In genomic region chr16:4663756-4664465, GRCh38 we compare ENCODE assay signal across 1 cellular context.
A peak's percentile ranks its signal among the peaks of the same experiment; 100 is the strongest.
TF ChIP-seq lines count a peak whose summit lies in the region.

No MANE protein-coding gene starts in this region.

TF ChIP-seq in HepG2, 621 proteins besides CTCF, POLR2A, EP300 and RAD21 (continued from another document and continues in another):
- TF ChIP-seq ZSCAN29 (CRISPR knock-in tag; conservative IDR thresholded peaks at IDR 0.05) = no peak
- TF ChIP-seq SKI (IDR thresholded peaks at IDR 0.05; ENCODE audit: partially characterized antibody) = peak; percentile 85
- TF ChIP-seq, protein P1, sequence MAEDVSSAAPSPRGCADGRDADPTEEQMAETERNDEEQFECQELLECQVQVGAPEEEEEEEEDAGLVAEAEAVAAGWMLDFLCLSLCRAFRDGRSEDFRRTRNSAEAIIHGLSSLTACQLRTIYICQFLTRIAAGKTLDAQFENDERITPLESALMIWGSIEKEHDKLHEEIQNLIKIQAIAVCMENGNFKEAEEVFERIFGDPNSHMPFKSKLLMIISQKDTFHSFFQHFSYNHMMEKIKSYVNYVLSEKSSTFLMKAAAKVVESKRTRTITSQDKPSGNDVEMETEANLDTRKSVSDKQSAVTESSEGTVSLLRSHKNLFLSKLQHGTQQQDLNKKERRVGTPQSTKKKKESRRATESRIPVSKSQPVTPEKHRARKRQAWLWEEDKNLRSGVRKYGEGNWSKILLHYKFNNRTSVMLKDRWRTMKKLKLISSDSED (CRISPR knock-in tag; IDR thresholded peaks at IDR 0.05) = no peak
- TF ChIP-seq CEBPG (CRISPR knock-in tag; IDR thresholded peaks at IDR 0.05) = peak; percentile 99
- peak; percentile 88 for TF ChIP-seq DPF2 (CRISPR knock-in tag; IDR thresholded peaks at IDR 0.05; ENCODE audit: borderline replicate concordance, low read depth)
- TF ChIP-seq NCOA5 (CRISPR knock-in tag; IDR thresholded peaks at IDR 0.05) = no peak
- TF ChIP-seq GATAD2A (CRISPR knock-in tag; IDR thresholded peaks at IDR 0.05) = peak; percentile 81; the same call in 1 of the 2 replicates
- TF ChIP-seq CERS6 (CRISPR knock-in tag; IDR thresholded peaks at IDR 0.05) = peak; percentile 90
- peak; percentile 91 for TF ChIP-seq ZNF264 (CRISPR knock-in tag; IDR thresholded peaks at IDR 0.05)
- TF ChIP-seq CENPBD1 (CRISPR knock-in tag; IDR thresholded peaks at IDR 0.05; ENCODE audit: borderline replicate concordance, low read depth) = no peak
- TF ChIP-seq, protein P2, sequence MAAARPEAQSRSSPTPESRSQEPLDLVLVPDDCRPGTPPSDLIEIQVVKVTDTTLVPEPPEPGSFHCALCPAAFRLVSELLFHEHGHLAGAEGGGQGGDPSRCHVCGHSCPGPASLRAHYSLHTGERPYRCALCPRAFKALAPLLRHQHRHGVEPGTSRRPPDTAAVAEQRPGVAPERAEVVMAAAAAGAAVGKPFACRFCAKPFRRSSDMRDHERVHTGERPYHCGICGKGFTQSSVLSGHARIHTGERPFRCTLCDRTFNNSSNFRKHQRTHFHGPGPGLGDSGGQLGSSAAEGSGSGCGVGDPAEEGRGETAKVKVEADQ (CRISPR knock-in tag; IDR thresholded peaks at IDR 0.05; ENCODE audit: borderline replicate concordance) = peak; percentile 97
- TF ChIP-seq ARID2 (CRISPR knock-in tag; IDR thresholded peaks at IDR 0.05; ENCODE audit: borderline replicate concordance) = no peak
- TF ChIP-seq, protein P3, sequence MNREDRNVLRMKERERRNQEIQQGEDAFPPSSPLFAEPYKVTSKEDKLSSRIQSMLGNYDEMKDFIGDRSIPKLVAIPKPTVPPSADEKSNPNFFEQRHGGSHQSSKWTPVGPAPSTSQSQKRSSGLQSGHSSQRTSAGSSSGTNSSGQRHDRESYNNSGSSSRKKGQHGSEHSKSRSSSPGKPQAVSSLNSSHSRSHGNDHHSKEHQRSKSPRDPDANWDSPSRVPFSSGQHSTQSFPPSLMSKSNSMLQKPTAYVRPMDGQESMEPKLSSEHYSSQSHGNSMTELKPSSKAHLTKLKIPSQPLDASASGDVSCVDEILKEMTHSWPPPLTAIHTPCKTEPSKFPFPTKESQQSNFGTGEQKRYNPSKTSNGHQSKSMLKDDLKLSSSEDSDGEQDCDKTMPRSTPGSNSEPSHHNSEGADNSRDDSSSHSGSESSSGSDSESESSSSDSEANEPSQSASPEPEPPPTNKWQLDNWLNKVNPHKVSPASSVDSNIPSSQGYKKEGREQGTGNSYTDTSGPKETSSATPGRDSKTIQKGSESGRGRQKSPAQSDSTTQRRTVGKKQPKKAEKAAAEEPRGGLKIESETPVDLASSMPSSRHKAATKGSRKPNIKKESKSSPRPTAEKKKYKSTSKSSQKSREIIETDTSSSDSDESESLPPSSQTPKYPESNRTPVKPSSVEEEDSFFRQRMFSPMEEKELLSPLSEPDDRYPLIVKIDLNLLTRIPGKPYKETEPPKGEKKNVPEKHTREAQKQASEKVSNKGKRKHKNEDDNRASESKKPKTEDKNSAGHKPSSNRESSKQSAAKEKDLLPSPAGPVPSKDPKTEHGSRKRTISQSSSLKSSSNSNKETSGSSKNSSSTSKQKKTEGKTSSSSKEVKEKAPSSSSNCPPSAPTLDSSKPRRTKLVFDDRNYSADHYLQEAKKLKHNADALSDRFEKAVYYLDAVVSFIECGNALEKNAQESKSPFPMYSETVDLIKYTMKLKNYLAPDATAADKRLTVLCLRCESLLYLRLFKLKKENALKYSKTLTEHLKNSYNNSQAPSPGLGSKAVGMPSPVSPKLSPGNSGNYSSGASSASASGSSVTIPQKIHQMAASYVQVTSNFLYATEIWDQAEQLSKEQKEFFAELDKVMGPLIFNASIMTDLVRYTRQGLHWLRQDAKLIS (CRISPR knock-in tag; IDR thresholded peaks at IDR 0.05) = peak; percentile 53; the same call in 1 of the 2 replicates
- 0 out of 2 replicates have a peak, but pooled peaks have one; percentile 73 for TF ChIP-seq GPN1 (CRISPR knock-in tag; IDR thresholded peaks at IDR 0.05; ENCODE audit: borderline replicate concordance)
- TF ChIP-seq HNF4G (IDR thresholded peaks at IDR 0.05; ENCODE audit: borderline replicate concordance, low read depth, low read length) = peak; percentile 78
- TF ChIP-seq HNF4G (CRISPR knock-in tag; IDR thresholded peaks at IDR 0.05; ENCODE audit: borderline replicate concordance, low read depth) = peak; percentile 69; the same call in 1 of the 2 replicates
- TF ChIP-seq ONECUT2 (CRISPR knock-in tag; IDR thresholded peaks at IDR 0.05) = 0 out of 2 replicates have a peak, but pooled peaks have one; percentile 16
- no peak for TF ChIP-seq CENPX (CRISPR knock-in tag; IDR thresholded peaks at IDR 0.05)
- peak; percentile 89 for TF ChIP-seq ZNF749 (CRISPR knock-in tag; IDR thresholded peaks at IDR 0.05; ENCODE audit: borderline replicate concordance)
- TF ChIP-seq ZBTB38 (CRISPR knock-in tag; IDR thresholded peaks at IDR 0.05) = peak; percentile 90; the same call in 1 of the 2 replicates
- TF ChIP-seq, protein P4, sequence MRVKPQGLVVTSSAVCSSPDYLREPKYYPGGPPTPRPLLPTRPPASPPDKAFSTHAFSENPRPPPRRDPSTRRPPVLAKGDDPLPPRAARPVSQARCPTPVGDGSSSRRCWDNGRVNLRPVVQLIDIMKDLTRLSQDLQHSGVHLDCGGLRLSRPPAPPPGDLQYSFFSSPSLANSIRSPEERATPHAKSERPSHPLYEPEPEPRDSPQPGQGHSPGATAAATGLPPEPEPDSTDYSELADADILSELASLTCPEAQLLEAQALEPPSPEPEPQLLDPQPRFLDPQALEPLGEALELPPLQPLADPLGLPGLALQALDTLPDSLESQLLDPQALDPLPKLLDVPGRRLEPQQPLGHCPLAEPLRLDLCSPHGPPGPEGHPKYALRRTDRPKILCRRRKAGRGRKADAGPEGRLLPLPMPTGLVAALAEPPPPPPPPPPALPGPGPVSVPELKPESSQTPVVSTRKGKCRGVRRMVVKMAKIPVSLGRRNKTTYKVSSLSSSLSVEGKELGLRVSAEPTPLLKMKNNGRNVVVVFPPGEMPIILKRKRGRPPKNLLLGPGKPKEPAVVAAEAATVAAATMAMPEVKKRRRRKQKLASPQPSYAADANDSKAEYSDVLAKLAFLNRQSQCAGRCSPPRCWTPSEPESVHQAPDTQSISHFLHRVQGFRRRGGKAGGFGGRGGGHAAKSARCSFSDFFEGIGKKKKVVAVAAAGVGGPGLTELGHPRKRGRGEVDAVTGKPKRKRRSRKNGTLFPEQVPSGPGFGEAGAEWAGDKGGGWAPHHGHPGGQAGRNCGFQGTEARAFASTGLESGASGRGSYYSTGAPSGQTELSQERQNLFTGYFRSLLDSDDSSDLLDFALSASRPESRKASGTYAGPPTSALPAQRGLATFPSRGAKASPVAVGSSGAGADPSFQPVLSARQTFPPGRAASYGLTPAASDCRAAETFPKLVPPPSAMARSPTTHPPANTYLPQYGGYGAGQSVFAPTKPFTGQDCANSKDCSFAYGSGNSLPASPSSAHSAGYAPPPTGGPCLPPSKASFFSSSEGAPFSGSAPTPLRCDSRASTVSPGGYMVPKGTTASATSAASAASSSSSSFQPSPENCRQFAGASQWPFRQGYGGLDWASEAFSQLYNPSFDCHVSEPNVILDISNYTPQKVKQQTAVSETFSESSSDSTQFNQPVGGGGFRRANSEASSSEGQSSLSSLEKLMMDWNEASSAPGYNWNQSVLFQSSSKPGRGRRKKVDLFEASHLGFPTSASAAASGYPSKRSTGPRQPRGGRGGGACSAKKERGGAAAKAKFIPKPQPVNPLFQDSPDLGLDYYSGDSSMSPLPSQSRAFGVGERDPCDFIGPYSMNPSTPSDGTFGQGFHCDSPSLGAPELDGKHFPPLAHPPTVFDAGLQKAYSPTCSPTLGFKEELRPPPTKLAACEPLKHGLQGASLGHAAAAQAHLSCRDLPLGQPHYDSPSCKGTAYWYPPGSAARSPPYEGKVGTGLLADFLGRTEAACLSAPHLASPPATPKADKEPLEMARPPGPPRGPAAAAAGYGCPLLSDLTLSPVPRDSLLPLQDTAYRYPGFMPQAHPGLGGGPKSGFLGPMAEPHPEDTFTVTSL (CRISPR knock-in tag; IDR thresholded peaks at IDR 0.05; ENCODE audit: borderline replicate concordance) = peak; percentile 88
- TF ChIP-seq ZSCAN21 (CRISPR knock-in tag; IDR thresholded peaks at IDR 0.05; ENCODE audit: borderline replicate concordance) = peak; percentile 94
- peak; percentile 87; the same call in 1 of the 2 replicates for TF ChIP-seq ZBTB43 (CRISPR knock-in tag; conservative IDR thresholded peaks at IDR 0.05)
- TF ChIP-seq DRAP1 (CRISPR knock-in tag; IDR thresholded peaks at IDR 0.05) = peak; percentile 61; the same call in 1 of the 2 replicates
- TF ChIP-seq, protein P5, sequence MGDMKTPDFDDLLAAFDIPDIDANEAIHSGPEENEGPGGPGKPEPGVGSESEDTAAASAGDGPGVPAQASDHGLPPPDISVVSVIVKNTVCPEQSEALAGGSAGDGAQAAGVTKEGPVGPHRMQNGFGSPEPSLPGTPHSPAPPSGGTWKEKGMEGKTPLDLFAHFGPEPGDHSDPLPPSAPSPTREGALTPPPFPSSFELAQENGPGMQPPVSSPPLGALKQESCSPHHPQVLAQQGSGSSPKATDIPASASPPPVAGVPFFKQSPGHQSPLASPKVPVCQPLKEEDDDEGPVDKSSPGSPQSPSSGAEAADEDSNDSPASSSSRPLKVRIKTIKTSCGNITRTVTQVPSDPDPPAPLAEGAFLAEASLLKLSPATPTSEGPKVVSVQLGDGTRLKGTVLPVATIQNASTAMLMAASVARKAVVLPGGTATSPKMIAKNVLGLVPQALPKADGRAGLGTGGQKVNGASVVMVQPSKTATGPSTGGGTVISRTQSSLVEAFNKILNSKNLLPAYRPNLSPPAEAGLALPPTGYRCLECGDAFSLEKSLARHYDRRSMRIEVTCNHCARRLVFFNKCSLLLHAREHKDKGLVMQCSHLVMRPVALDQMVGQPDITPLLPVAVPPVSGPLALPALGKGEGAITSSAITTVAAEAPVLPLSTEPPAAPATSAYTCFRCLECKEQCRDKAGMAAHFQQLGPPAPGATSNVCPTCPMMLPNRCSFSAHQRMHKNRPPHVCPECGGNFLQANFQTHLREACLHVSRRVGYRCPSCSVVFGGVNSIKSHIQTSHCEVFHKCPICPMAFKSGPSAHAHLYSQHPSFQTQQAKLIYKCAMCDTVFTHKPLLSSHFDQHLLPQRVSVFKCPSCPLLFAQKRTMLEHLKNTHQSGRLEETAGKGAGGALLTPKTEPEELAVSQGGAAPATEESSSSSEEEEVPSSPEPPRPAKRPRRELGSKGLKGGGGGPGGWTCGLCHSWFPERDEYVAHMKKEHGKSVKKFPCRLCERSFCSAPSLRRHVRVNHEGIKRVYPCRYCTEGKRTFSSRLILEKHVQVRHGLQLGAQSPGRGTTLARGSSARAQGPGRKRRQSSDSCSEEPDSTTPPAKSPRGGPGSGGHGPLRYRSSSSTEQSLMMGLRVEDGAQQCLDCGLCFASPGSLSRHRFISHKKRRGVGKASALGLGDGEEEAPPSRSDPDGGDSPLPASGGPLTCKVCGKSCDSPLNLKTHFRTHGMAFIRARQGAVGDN (CRISPR knock-in tag; IDR thresholded peaks at IDR 0.05) = peak; percentile 97
- peak; percentile 83 for TF ChIP-seq TBX2 (CRISPR knock-in tag; IDR thresholded peaks at IDR 0.05; ENCODE audit: borderline replicate concordance)
- TF ChIP-seq ZNF501 (CRISPR knock-in tag; IDR thresholded peaks at IDR 0.05) = peak; percentile 97
- TF ChIP-seq, protein P6, sequence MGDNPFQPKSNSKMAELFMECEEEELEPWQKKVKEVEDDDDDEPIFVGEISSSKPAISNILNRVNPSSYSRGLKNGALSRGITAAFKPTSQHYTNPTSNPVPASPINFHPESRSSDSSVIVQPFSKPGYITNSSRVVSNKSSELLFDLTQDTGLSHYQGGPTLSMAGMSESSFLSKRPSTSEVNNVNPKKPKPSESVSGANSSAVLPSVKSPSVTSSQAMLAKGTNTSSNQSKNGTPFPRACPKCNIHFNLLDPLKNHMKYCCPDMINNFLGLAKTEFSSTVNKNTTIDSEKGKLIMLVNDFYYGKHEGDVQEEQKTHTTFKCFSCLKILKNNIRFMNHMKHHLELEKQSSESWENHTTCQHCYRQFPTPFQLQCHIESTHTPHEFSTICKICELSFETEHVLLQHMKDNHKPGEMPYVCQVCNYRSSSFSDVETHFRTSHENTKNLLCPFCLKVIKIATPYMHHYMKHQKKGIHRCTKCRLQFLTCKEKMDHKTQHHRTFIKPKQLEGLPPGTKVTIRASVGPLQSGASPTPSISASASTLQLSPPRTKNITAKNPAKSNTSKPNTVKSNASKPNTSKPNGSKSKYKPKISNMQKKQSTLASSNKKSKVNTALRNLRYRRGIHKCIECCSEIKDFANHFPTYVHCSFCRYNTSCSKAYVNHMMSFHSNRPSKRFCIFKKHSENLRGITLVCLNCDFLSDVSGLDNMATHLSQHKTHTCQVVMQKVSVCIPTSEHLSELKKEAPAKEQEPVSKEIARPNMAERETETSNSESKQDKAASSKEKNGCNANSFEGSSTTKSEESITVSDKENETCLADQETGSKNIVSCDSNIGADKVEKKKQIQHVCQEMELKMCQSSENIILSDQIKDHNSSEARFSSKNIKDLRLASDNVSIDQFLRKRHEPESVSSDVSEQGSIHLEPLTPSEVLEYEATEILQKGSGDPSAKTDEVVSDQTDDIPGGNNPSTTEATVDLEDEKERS (CRISPR knock-in tag; IDR thresholded peaks at IDR 0.05) = peak; percentile 91; the same call in 1 of the 2 replicates
- peak; percentile 94; the same call in 1 of the 2 replicates for TF ChIP-seq ZNF543 (CRISPR knock-in tag; IDR thresholded peaks at IDR 0.05)
- TF ChIP-seq NFE2 (CRISPR knock-in tag; IDR thresholded peaks at IDR 0.05) = no peak
- no peak for TF ChIP-seq MTF1 (CRISPR knock-in tag; IDR thresholded peaks at IDR 0.05)
- TF ChIP-seq ZFY (CRISPR knock-in tag; IDR thresholded peaks at IDR 0.05) = peak; percentile 90
- TF ChIP-seq ZNF10 (CRISPR knock-in tag; IDR thresholded peaks at IDR 0.05; ENCODE audit: borderline replicate concordance, low read depth) = 0 out of 2 replicates have a peak, but pooled peaks have one; percentile 64
- TF ChIP-seq ZNF660 (CRISPR knock-in tag; IDR thresholded peaks at IDR 0.05; ENCODE audit: borderline replicate concordance, low read depth) = peak; percentile 87; the same call in 1 of the 2 replicates
- TF ChIP-seq ZFP62 (CRISPR knock-in tag; IDR thresholded peaks at IDR 0.05) = no peak
